24 cellular contexts compared by ENCODE assay signal in genomic region chr19:33831835-33832234, GRCh38. TPM values are rescaled to one million over a fixed set of nuclear protein-coding genes. Genes with fewer than 3 reads are reported as not detected.
DNase-seq lines count a peak whose midpoint lies in the region; ATAC-seq and TF ChIP-seq lines count a peak whose summit lies in the region.
"Had no signal": no experiment of that assay in that cellular context is flagged by ENCODE, and none has a peak within 500 bp of the region (broad histone marks: within the 10 kb centered on the region; RNA-seq: fewer than 3 reads in every experiment).

No MANE protein-coding gene starts in this region.

- TF ChIP-seq POLR2A in esophagus muscularis mucosa (IDR thresholded peaks at IDR 0.05; ENCODE audit: low read depth) = no peak

- DNase-seq in esophagus muscularis mucosa (ENCODE audit: extremely low spot score) = peak; percentile 85
- no peak for DNase-seq in neural progenitor cell (ENCODE audit: low spot score)
- DNase-seq in upper lobe of right lung = peak; percentile 22
- DNase-seq in CD4-positive, alpha-beta memory T cell = no peak
- no peak for DNase-seq in NCI-H526 (lab: John Stamatoyannopoulos, UW)
- no peak for DNase-seq in NCI-H2029 (lab: John Stamatoyannopoulos, UW)
- DNase-seq: C1 segment of cervical spinal cord, GDM1, MM.1S, NCI-H1048, NCI-H1417, NCI-H1694, NCI-H2081, NCI-H2227 treated with DMSO at 0.1 percent for 48 hours, NCI-H510A, NCI-H748 treated with DMSO at 0.1 percent for 48 hours, SJCRH30 had no signal

- H2AFZ ChIP-seq in neural progenitor cell (replicated peaks) = peak overlapping the region; percentile 50

- H3K4me1 ChIP-seq in HEK293 (ENCODE audit: control insufficient read depth, insufficient read depth, low read length) = no peaks in the 10 kb centered on the region
- H3K4me1 ChIP-seq in esophagus muscularis mucosa = no peaks in the 10 kb centered on the region
- H3K4me1 ChIP-seq in neural progenitor cell = no peaks in the 10 kb centered on the region
- no peaks in the 10 kb centered on the region for H3K4me1 ChIP-seq in upper lobe of right lung
- no peaks in the 10 kb centered on the region for H3K4me1 ChIP-seq in CD4-positive, alpha-beta memory T cell (ENCODE audit: insufficient read depth, low read length)
- H3K4me1 ChIP-seq: SJCRH30 had no signal

- H3K4me2 ChIP-seq in neural progenitor cell = no peak overlapping the region
- H3K4me2 ChIP-seq: KMS-11 had no signal

- H3K9me3 ChIP-seq in HEK293 (ENCODE audit: control insufficient read depth, insufficient read depth, low read depth, low read length) (no peaks in the 10 kb centered on the region), esophagus muscularis mucosa (no peaks in the 10 kb centered on the region), neural progenitor cell (ENCODE audit: low read depth) (no peaks in the 10 kb centered on the region), upper lobe of right lung (no peaks in the 10 kb centered on the region)
- no peaks in the 10 kb centered on the region for H3K9me3 ChIP-seq in CD4-positive, alpha-beta memory T cell (ENCODE audit: control insufficient read depth in 1 of 2, low read length in 2 of 2)
- H3K9me3 ChIP-seq: SJCRH30 had no signal

- H3K27ac ChIP-seq in HEK293 (ENCODE audit: extremely low read depth, low read depth, low read length) (no peak overlapping the region), esophagus muscularis mucosa (replicated peaks in 1 of 4) (no peak overlapping the region), neural progenitor cell (no peak overlapping the region), upper lobe of right lung (no peak overlapping the region)
- no peak overlapping the region for H3K27ac ChIP-seq in CD4-positive, alpha-beta memory T cell (ENCODE audit: low read depth, low read length)
- H3K27ac ChIP-seq: HL-60, KMS-11, SJCRH30 had no signal

- H3K27me3 ChIP-seq in esophagus muscularis mucosa (peaks cover 0 to 4% (median 0%) of the 10 kb centered on the region in 4 donors), neural progenitor cell (no peaks in the 10 kb centered on the region), upper lobe of right lung (no peaks in the 10 kb centered on the region)
- H3K27me3 ChIP-seq in CD4-positive, alpha-beta memory T cell (ENCODE audit: insufficient read depth, low read length) = no peaks in the 10 kb centered on the region
- H3K27me3 ChIP-seq: SJCRH30 had no signal

- TF ChIP-seq CTCF in HEK293 (tag by site-specific recombination; IDR thresholded peaks at IDR 0.05) (no peak), esophagus muscularis mucosa (IDR thresholded peaks at IDR 0.05) (no peak), neural progenitor cell (IDR thresholded peaks at IDR 0.05) (no peak), upper lobe of right lung (IDR thresholded peaks at IDR 0.05) (no peak)

- TF ChIP-seq EP300 in esophagus muscularis mucosa (IDR thresholded peaks at IDR 0.05) = no peak

- peaks cover 10% of the 10 kb centered on the region for H3K27me3 Mint-ChIP-seq in neural progenitor cell (ENCODE audit: insufficient read depth, low read depth)
- H3K27me3 Mint-ChIP-seq in CD4-positive, alpha-beta memory T cell = peaks cover 8 to 17% of the 10 kb centered on the region in 2 donors

- H3K4me3 ChIP-seq in HEK293 (ENCODE audit: low read depth, low read length) (no peak overlapping the region), esophagus muscularis mucosa (no peak overlapping the region), neural progenitor cell (no peak overlapping the region), upper lobe of right lung (no peak overlapping the region)
- no peak overlapping the region for H3K4me3 ChIP-seq in CD4-positive, alpha-beta memory T cell (ENCODE audit: low read length in 2 of 2)
- H3K4me3 ChIP-seq: GM12878, SJCRH30 had no signal

- no peaks in the 10 kb centered on the region for H3K36me3 Mint-ChIP-seq in neural progenitor cell
- H3K36me3 Mint-ChIP-seq in CD4-positive, alpha-beta memory T cell = no peaks in the 10 kb centered on the region
- H3K36me3 Mint-ChIP-seq: CD8-positive, alpha-beta T cell; IgD-negative memory B cell had no signal

- H3F3A ChIP-seq in neural progenitor cell (ENCODE audit: low read depth) = no peaks in the 10 kb centered on the region

- CTCF ChIA-PET in HEK293 (lab: Yijun Ruan, JAX) = no interaction called here
- CTCF ChIA-PET in CD4-positive, alpha-beta memory T cell (lab: Charles Lee; ENCODE audit: partially characterized antibody) = no interaction called here

- H3K36me3 ChIP-seq in HEK293 (ENCODE audit: control insufficient read depth in 2 of 2, insufficient read depth in 1 of 2, low read length in 2 of 2) (no peaks in the 10 kb centered on the region), esophagus muscularis mucosa (no peaks in the 10 kb centered on the region), neural progenitor cell (no peaks in the 10 kb centered on the region), upper lobe of right lung (no peaks in the 10 kb centered on the region)
- no peaks in the 10 kb centered on the region for H3K36me3 ChIP-seq in CD4-positive, alpha-beta memory T cell (ENCODE audit: insufficient read depth, low read length)
- H3K36me3 ChIP-seq: SJCRH30 had no signal

- H4K20me1 ChIP-seq in neural progenitor cell (ENCODE audit: low read depth) = no peaks in the 10 kb centered on the region

- no peak overlapping the region for H3K27ac Mint-ChIP-seq in neural progenitor cell
- H3K27ac Mint-ChIP-seq in CD4-positive, alpha-beta memory T cell = no peak overlapping the region
- H3K27ac Mint-ChIP-seq: CD8-positive, alpha-beta T cell; IgD-negative memory B cell had no signal

- no peak overlapping the region for H3K9ac ChIP-seq in neural progenitor cell
- H3K9ac ChIP-seq: KMS-11 had no signal

- no peaks in the 10 kb centered on the region for H3K4me1 Mint-ChIP-seq in neural progenitor cell
- H3K4me1 Mint-ChIP-seq in CD4-positive, alpha-beta memory T cell = peaks cover 0 to 4% (median 2%) of the 10 kb centered on the region in 4 donors

- 71% methylated on average over 1 of the region's 1 CpG for WGBS in esophagus muscularis mucosa

- no peaks in the 10 kb centered on the region for H3K9me3 Mint-ChIP-seq in neural progenitor cell
- no peaks in the 10 kb centered on the region for H3K9me3 Mint-ChIP-seq in CD4-positive, alpha-beta memory T cell
- H3K9me3 Mint-ChIP-seq: CD8-positive, alpha-beta T cell; IgD-negative memory B cell had no signal

- H3K4me3 Mint-ChIP-seq in neural progenitor cell = no peak overlapping the region
- H3K4me3 Mint-ChIP-seq in CD4-positive, alpha-beta memory T cell = no peak overlapping the region
- H3K4me3 Mint-ChIP-seq: CD8-positive, alpha-beta T cell; IgD-negative memory B cell had no signal

- no peak for ATAC-seq in upper lobe of right lung
- ATAC-seq: CD8-positive, alpha-beta T cell; GM12878; Right ventricle myocardium inferior had no signal

- H3K79me2 ChIP-seq in neural progenitor cell (ENCODE audit: low read depth) = no peaks in the 10 kb centered on the region

- intact Hi-C loops in esophagus muscularis mucosa (cut with DNase I) (no loop called here), upper lobe of right lung (cut with DNase I) (no loop called here)
- intact Hi-C loops in CD4-positive, alpha-beta memory T cell (cut with micrococcal nuclease) = no loop called here

- POLR2A ChIA-PET in HEK293 (lab: Yijun Ruan, JAX) = interaction anchor here (0.6 kb wide), 1 partner anchor 1044 kb away, joined by 3 read pairs; no protein-coding TSS in a partner anchor
- POLR2A ChIA-PET in CD4-positive, alpha-beta memory T cell (lab: Charles Lee; ENCODE audit: partially characterized antibody) = no interaction called here

TF ChIP-seq in HEK293, 187 proteins besides CTCF, POLR2A, EP300 and RAD21 (continues in another document):
- TF ChIP-seq ZNF211 (tag by site-specific recombination; IDR thresholded peaks at IDR 0.05; ENCODE audit: low read depth) = no peak
- no peak for TF ChIP-seq ZNF19 (tag by site-specific recombination; IDR thresholded peaks at IDR 0.05; ENCODE audit: low read depth)
- no peak for TF ChIP-seq ZNF843 (tag by site-specific recombination; IDR thresholded peaks at IDR 0.05)
- TF ChIP-seq ZNF280D (tag by site-specific recombination; IDR thresholded peaks at IDR 0.05) = no peak
- TF ChIP-seq SETDB1 (IDR thresholded peaks at IDR 0.05; ENCODE audit: insufficient read length, low read length) = no peak
- no peak for TF ChIP-seq ZNF544 (tag by site-specific recombination; IDR thresholded peaks at IDR 0.05)

RNA-seq across cellular contexts. Expression of gene KCTD15, which starts 35.2 kb away (rescaled TPM):
- total RNA-seq in esophagus muscularis mucosa (100 to 1,000 TPM in 1 of 4 donors, 10 to 100 TPM in 3; 91.3 to 117 (median 95.0) TPM), neural progenitor cell (ENCODE audit: low replicate concordance) (26.4 and 84.4 TPM in 2 replicates), upper lobe of right lung (48.7 TPM)
- total RNA-seq in CD4-positive, alpha-beta memory T cell = 10 to 100 TPM in 1 of 2 experiments, 1 to 10 TPM in 1; 9.3 to 11.0 TPM
- 1 to 10 TPM in 1 of 2 donors, under 1 TPM in 1; 0.68 to 2.4 TPM for polyA plus RNA-seq in CD4-positive, alpha-beta memory T cell
- total RNA-seq: GM12878 had no signal
- polyA plus RNA-seq: GM12878, IgD-negative memory B cell had no signal

Comparison
In these comparisons a context has a peak if more than half of its experiments do, and no peak if none do; other contexts are left out.
1. DNase-seq: peak in esophagus muscularis mucosa (single experiment) and upper lobe of right lung (single experiment); none in neural progenitor cell (single experiment), CD4-positive, alpha-beta memory T cell (0 of 5), NCI-H526 (0 of 2) and NCI-H2029 (single experiment).